Comparison of ENCODE assay signal across 17 cellular contexts in the genomic region with DNA sequence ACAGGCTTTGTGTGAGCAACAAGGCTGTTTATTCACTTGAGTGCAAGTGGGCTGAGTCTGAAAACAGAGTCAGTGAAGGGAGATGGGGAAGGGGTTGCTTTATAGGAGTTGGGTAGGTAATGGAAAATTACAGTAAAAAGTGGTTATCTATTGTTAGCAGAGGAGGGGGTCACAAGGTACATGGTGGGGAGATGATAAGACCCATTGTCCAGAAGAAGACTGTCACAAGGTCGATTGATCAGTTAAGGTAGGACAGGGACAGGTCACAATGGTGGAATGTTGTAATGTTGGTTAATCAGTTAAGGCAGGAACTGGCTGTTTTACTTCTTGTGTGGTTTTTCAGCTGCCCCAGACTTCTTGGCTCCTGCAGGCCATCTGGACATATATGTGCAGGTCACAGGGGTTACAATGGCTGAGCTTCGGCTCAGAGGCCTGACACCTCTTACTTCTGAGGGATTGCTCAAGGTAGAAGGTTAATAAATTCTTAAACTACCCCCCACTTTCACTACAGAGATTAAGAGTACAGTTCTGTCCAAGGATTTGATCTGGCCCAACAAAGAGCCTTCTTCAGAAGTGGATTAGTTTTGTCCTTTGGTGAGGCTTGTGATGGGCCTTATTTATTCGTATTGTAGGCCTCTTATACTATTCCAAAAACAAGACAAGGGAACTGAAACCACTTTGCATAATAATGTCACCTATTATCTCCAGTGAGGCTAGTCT. TPM values are rescaled to one million over a fixed set of nuclear protein-coding genes. Genes with fewer than 3 reads are reported as not detected.
A peak's percentile ranks its signal among the peaks of the same experiment; 100 is the strongest.
DNase-seq lines count a peak whose midpoint lies in the region; ATAC-seq, FAIRE-seq and TF ChIP-seq lines count a peak whose summit lies in the region.
"Had no signal": no experiment of that assay in that cellular context is flagged by ENCODE, and none has a peak within 500 bp of the region (broad histone marks: within the 10 kb centered on the region; RNA-seq: fewer than 3 reads in every experiment).

No MANE protein-coding gene starts in this region.

- ATAC-seq in GM18907 (IDR thresholded peaks at IDR 0.05; ENCODE audit: unreplicated experiment), result peak; percentile 71
- ATAC-seq in PC-3, result no peak
- ATAC-seq in natural killer cell treated with Interleukin-12 subunit alpha and Interleukin-12 subunit beta and Interleukin-15 and Interleukin-18, amount 100 ng/mL, for 72 hours, result no peak

- BruUV-seq in Caco-2 (replicated peaks; lab: Mats Ljungman, UMichigan), result TSS peak; percentile 38
- TSS peak; percentile 45 for BruUV-seq in PC-3 (replicated peaks; lab: Mats Ljungman, UMichigan)
- BruUV-seq in endothelial cell of umbilical vein (replicated peaks; lab: Mats Ljungman, UMichigan), result TSS peak; percentile 28

- no peak overlapping the region for H3K9ac ChIP-seq in PC-3 (ENCODE audit: low read length)
- no peak overlapping the region for H3K9ac ChIP-seq in endothelial cell of umbilical vein (replicated peaks; ENCODE audit: extremely low read depth, insufficient read depth, low read length)

- H2AFZ ChIP-seq in PC-3 (ENCODE audit: low read length) (no peak overlapping the region), endothelial cell of umbilical vein (ENCODE audit: low read depth, low read length) (no peak overlapping the region)

- H3K4me1 ChIP-seq in Caco-2 (peaks cover 5% of the 10 kb centered on the region), PC-3 (ENCODE audit: insufficient read depth, low read length) (no peaks in the 10 kb centered on the region), endothelial cell of umbilical vein (ENCODE audit: control insufficient read depth, extremely low read depth, insufficient read depth, low read length) (no peaks in the 10 kb centered on the region)

- no peak for DNase-seq in Caco-2
- DNase-seq in PC-3, result no peak
- no peak for DNase-seq in endothelial cell of umbilical vein (ENCODE audit: low read depth, low spot score)
- no peak for DNase-seq in cerebellar nuclear complex (lab: John Stamatoyannopoulos, UW)
- DNase-seq in cardiac septum (ENCODE audit: low spot score), result no peak
- no peak for DNase-seq in natural killer cell treated with Interleukin-12 subunit alpha and Interleukin-12 subunit beta and Interleukin-15 and Interleukin-18, amount 100 ng/mL, for 72 hours (ENCODE audit: low spot score)
- DNase-seq: Calu3; CD4-positive, alpha-beta T cell; DMS53; KG1; NCI-H1048; NCI-H1436 treated with DMSO at 0.1 percent for 48 hours; NCI-H2029 treated with DMSO at 0.1 percent for 48 hours; NCI-H748 treated with DMSO at 0.1 percent for 48 hours had no signal

- intact Hi-C loops in Caco-2 (cut with micrococcal nuclease; ENCODE audit: unreplicated experiment) (no loop called here), PC-3 (cut with micrococcal nuclease) (no loop called here), endothelial cell of umbilical vein (cut with micrococcal nuclease) (no loop called here), cardiac septum (cut with DNase I) (no loop called here)

- H3K79me2 ChIP-seq in PC-3 (ENCODE audit: low read length), result no peaks in the 10 kb centered on the region
- no peaks in the 10 kb centered on the region for H3K79me2 ChIP-seq in endothelial cell of umbilical vein (ENCODE audit: control insufficient read depth, insufficient read depth, low read length)

- no peak overlapping the region for H3K4me3 Mint-ChIP-seq in Caco-2 (ENCODE audit: unreplicated experiment)
- H3K4me3 Mint-ChIP-seq in natural killer cell treated with Interleukin-12 subunit alpha and Interleukin-12 subunit beta and Interleukin-15 and Interleukin-18, amount 100 ng/mL, for 72 hours, result no peak overlapping the region
- H3K4me3 Mint-ChIP-seq: B cell; CD4-positive, alpha-beta T cell had no signal

- POLR2A ChIA-PET in Caco-2 (lab: Charles Lee), result no interaction called here
- POLR2A ChIA-PET in PC-3 (lab: Charles Lee; ENCODE audit: unreplicated experiment), result no interaction called here
- POLR2A ChIA-PET in endothelial cell of umbilical vein (lab: Charles Lee), result no interaction called here

- H3K36me3 Mint-ChIP-seq in Caco-2 (ENCODE audit: insufficient read depth, unreplicated experiment), result no peaks in the 10 kb centered on the region
- H3K36me3 Mint-ChIP-seq in natural killer cell treated with Interleukin-12 subunit alpha and Interleukin-12 subunit beta and Interleukin-15 and Interleukin-18, amount 100 ng/mL, for 72 hours, result no peaks in the 10 kb centered on the region

- no peaks in the 10 kb centered on the region for H3F3A ChIP-seq in PC-3 (ENCODE audit: low read length, unreplicated experiment)

- TF ChIP-seq CTCF in Caco-2 (IDR thresholded peaks at IDR 0.05; ENCODE audit: insufficient read depth in 1 of 2, low read depth in 1 of 2, low read length in 1 of 2, severe bottlenecking in 1 of 2, unreplicated experiment in 1 of 2), result no peak
- no peak for TF ChIP-seq CTCF in PC-3 (conservative IDR thresholded peaks at IDR 0.05; ENCODE audit: low read depth, low read length)
- TF ChIP-seq CTCF in endothelial cell of umbilical vein (IDR thresholded peaks at IDR 0.05; ENCODE audit: extremely low read depth in 1 of 2, insufficient read depth in 1 of 2, low read depth in 1 of 2, low read length in 2 of 2), result no peak

- no peaks in the 10 kb centered on the region for H3K9me1 ChIP-seq in endothelial cell of umbilical vein (replicated peaks; ENCODE audit: control insufficient read depth, extremely low read depth, insufficient read depth, low read length)

- no peaks in the 10 kb centered on the region for H4K20me1 ChIP-seq in PC-3 (ENCODE audit: low read length)
- no peaks in the 10 kb centered on the region for H4K20me1 ChIP-seq in endothelial cell of umbilical vein (replicated peaks; ENCODE audit: control insufficient read depth, extremely low read depth, insufficient read depth, low read length)

- dilution Hi-C loops in endothelial cell of umbilical vein (cut with MboI; ENCODE audit: extremely low pct_ligation_motif_present, low sequenced_read_pairs), result no loop called here

- peaks cover 10% of the 10 kb centered on the region for H3K9me3 Mint-ChIP-seq in Caco-2 (ENCODE audit: unreplicated experiment)
- H3K9me3 Mint-ChIP-seq in natural killer cell treated with Interleukin-12 subunit alpha and Interleukin-12 subunit beta and Interleukin-15 and Interleukin-18, amount 100 ng/mL, for 72 hours, result no peaks in the 10 kb centered on the region
- H3K9me3 Mint-ChIP-seq: CD4-positive, alpha-beta T cell had no signal

- H3K4me1 Mint-ChIP-seq in Caco-2 (ENCODE audit: low read depth, unreplicated experiment), result no peaks in the 10 kb centered on the region
- H3K4me1 Mint-ChIP-seq in natural killer cell treated with Interleukin-12 subunit alpha and Interleukin-12 subunit beta and Interleukin-15 and Interleukin-18, amount 100 ng/mL, for 72 hours (ENCODE audit: low read depth in 2 of 2), result peaks cover 3 to 5% of the 10 kb centered on the region in 2 donors

- no peaks in the 10 kb centered on the region for H3K36me3 ChIP-seq in Caco-2 (ENCODE audit: control insufficient read depth, insufficient read depth, low read length)
- H3K36me3 ChIP-seq in PC-3 (ENCODE audit: low read depth, low read length), result 0 out of 2 replicates have a peak, but pooled peaks cover 2% of the 10 kb centered on the region
- H3K36me3 ChIP-seq in endothelial cell of umbilical vein (ENCODE audit: control insufficient read depth in 2 of 2, extremely low read depth in 1 of 2, insufficient read depth in 2 of 2, low read length in 2 of 2), result no peaks in the 10 kb centered on the region

- no peaks in the 10 kb centered on the region for H3K9me2 ChIP-seq in PC-3 (replicated peaks; ENCODE audit: low read length)

- no peak for TF ChIP-seq POLR2A in endothelial cell of umbilical vein (IDR thresholded peaks at IDR 0.05; ENCODE audit: low read depth, low read length)

- CTCF ChIA-PET in Caco-2 (lab: Charles Lee) (no interaction called here), PC-3 (lab: Charles Lee) (no interaction called here), endothelial cell of umbilical vein (lab: Charles Lee) (no interaction called here)

- no peak for FAIRE-seq in endothelial cell of umbilical vein (lab: Jason Lieb, UNC)
- FAIRE-seq: H54 had no signal

- no peaks in the 10 kb centered on the region for H3K27me3 ChIP-seq in Caco-2 (replicated peaks; ENCODE audit: control insufficient read depth, insufficient read depth, low read length)
- no peaks in the 10 kb centered on the region for H3K27me3 ChIP-seq in PC-3 (ENCODE audit: low read length)
- H3K27me3 ChIP-seq in endothelial cell of umbilical vein (ENCODE audit: control insufficient read depth in 2 of 2, insufficient read depth in 2 of 2, low read length in 2 of 2), result no peaks in the 10 kb centered on the region

- no peaks in the 10 kb centered on the region for H3K27me3 Mint-ChIP-seq in Caco-2 (ENCODE audit: insufficient read depth, unreplicated experiment)
- no peaks in the 10 kb centered on the region for H3K27me3 Mint-ChIP-seq in natural killer cell treated with Interleukin-12 subunit alpha and Interleukin-12 subunit beta and Interleukin-15 and Interleukin-18, amount 100 ng/mL, for 72 hours
- H3K27me3 Mint-ChIP-seq: B cell; CD4-positive, alpha-beta T cell had no signal

- H3K9me3 ChIP-seq in Caco-2, result no peaks in the 10 kb centered on the region
- H3K9me3 ChIP-seq in PC-3 (ENCODE audit: low read length), result no peaks in the 10 kb centered on the region
- no peaks in the 10 kb centered on the region for H3K9me3 ChIP-seq in endothelial cell of umbilical vein (replicated peaks; ENCODE audit: control insufficient read depth, insufficient read depth, low read length)

- H3K27ac Mint-ChIP-seq in Caco-2 (ENCODE audit: unreplicated experiment), result no peak overlapping the region
- H3K27ac Mint-ChIP-seq in natural killer cell treated with Interleukin-12 subunit alpha and Interleukin-12 subunit beta and Interleukin-15 and Interleukin-18, amount 100 ng/mL, for 72 hours, result no peak overlapping the region
- H3K27ac Mint-ChIP-seq: B cell; CD4-positive, alpha-beta T cell had no signal

- no peak overlapping the region for H3K27ac ChIP-seq in PC-3 (ENCODE audit: low read length)
- no peak overlapping the region for H3K27ac ChIP-seq in endothelial cell of umbilical vein (ENCODE audit: insufficient read depth, low read depth, low read length)

- no peak overlapping the region for H3K4me2 ChIP-seq in PC-3 (ENCODE audit: low read length)
- H3K4me2 ChIP-seq in endothelial cell of umbilical vein (ENCODE audit: insufficient read depth, low read length), result no peak overlapping the region

- H3K4me3 ChIP-seq in Caco-2 (ENCODE audit: low read depth, low read length), result no peak overlapping the region
- H3K4me3 ChIP-seq in PC-3 (ENCODE audit: low read length), result no peak overlapping the region
- H3K4me3 ChIP-seq in endothelial cell of umbilical vein (replicated peaks in 1 of 3; ENCODE audit: insufficient read depth in 1 of 3, low read depth in 1 of 3, low read length in 3 of 3), result no peak overlapping the region

RNA-seq across cellular contexts. Expression of a gene that starts 13.8 kb away (rescaled TPM):
- total RNA-seq in Caco-2 (2022) (8.0 and 8.6 TPM in 2 replicates), PC-3 (2014; rRNA removed) (103 and 108 TPM in 2 replicates), endothelial cell of umbilical vein (19.2 and 24.4 TPM in 2 replicates), cardiac septum (26.0 TPM)
- polyA plus RNA-seq in endothelial cell of umbilical vein, result 24.9 and 32.0 TPM in 2 replicates
- 29.1 and 32.5 TPM in 2 replicates for polyA plus RNA-seq in endothelial cell of umbilical vein (2011; cell fraction: cytosol; rRNA removed)
- 15.4 and 16.7 TPM in 2 replicates for polyA plus RNA-seq in endothelial cell of umbilical vein (2011; cell fraction: nucleus; rRNA removed)
- polyA plus RNA-seq in endothelial cell of umbilical vein (2012), result 24.4 and 25.2 TPM in 2 replicates
- 6.3 and 9.5 TPM in 2 replicates for polyA minus RNA-seq in endothelial cell of umbilical vein
- polyA minus RNA-seq in endothelial cell of umbilical vein (2011; cell fraction: cytosol; rRNA and poly(A)+ RNA removed), result 14.2 TPM
- 4.5 and 5.0 TPM in 2 replicates for polyA minus RNA-seq in endothelial cell of umbilical vein (2011; cell fraction: nucleus; rRNA and poly(A)+ RNA removed)
- total RNA-seq in natural killer cell treated with Interleukin-12 subunit alpha and Interleukin-12 subunit beta and Interleukin-15 and Interleukin-18, amount 100 ng/mL, for 72 hours, result 10 to 100 TPM; 12.3 to 19.0 TPM

RNA-seq across cellular contexts. Expression of a gene that starts 49.0 kb away (rescaled TPM):
- total RNA-seq in Caco-2 (2022) (7.2 and 7.8 TPM in 2 replicates), PC-3 (2014; rRNA removed) (16.5 and 26.7 TPM in 2 replicates), endothelial cell of umbilical vein (18.5 and 20.7 TPM in 2 replicates), cardiac septum (26.2 TPM)
- polyA plus RNA-seq in endothelial cell of umbilical vein, result 18.2 and 21.9 TPM in 2 replicates
- 24.0 and 26.1 TPM in 2 replicates for polyA plus RNA-seq in endothelial cell of umbilical vein (2011; cell fraction: cytosol; rRNA removed)
- 11.4 and 15.6 TPM in 2 replicates for polyA plus RNA-seq in endothelial cell of umbilical vein (2011; cell fraction: nucleus; rRNA removed)
- polyA plus RNA-seq in endothelial cell of umbilical vein (2012), result 18.6 and 20.4 TPM in 2 replicates
- 10.1 and 12.2 TPM in 2 replicates for polyA minus RNA-seq in endothelial cell of umbilical vein
- polyA minus RNA-seq in endothelial cell of umbilical vein (2011; cell fraction: cytosol; rRNA and poly(A)+ RNA removed), result 30.6 TPM
- 2.6 and 3.9 TPM in 2 replicates for polyA minus RNA-seq in endothelial cell of umbilical vein (2011; cell fraction: nucleus; rRNA and poly(A)+ RNA removed)
- 10 to 100 TPM; 13.7 to 16.5 TPM for total RNA-seq in natural killer cell treated with Interleukin-12 subunit alpha and Interleukin-12 subunit beta and Interleukin-15 and Interleukin-18, amount 100 ng/mL, for 72 hours
